ENCODE assay signal across 22 cellular contexts in genomic region chr5:153752890-153753289, GRCh38.
"Had no signal": no experiment of that assay in that cellular context is flagged by ENCODE, and none has a peak within 500 bp of the region (broad histone marks: within the 10 kb centered on the region; RNA-seq: fewer than 3 reads in every experiment).

No MANE protein-coding gene starts in this region.

- H3K27ac ChIP-seq: brain microvascular endothelial cell, heart left ventricle, neutrophil, parathyroid adenoma, tibial nerve, uterus had no signal

- H3K36me3 ChIP-seq: brain microvascular endothelial cell, heart left ventricle, neutrophil, tibial nerve, uterus had no signal

- H3K27me3 ChIP-seq: brain microvascular endothelial cell, heart left ventricle, neutrophil, tibial nerve, uterus had no signal

- H3K4me3 ChIP-seq: heart left ventricle, tibial nerve, uterus had no signal

- H3K9me3 ChIP-seq: neutrophil, uterus had no signal

- ATAC-seq: activated T-cell treated with anti-CD3 and anti-CD28 coated beads, Interleukin-2, amount 50 U/mL, for 72 hours; esophagus mucosa; heart left ventricle; left colon; right cardiac atrium; stimulated activated naive CD8-positive, alpha-beta T cell treated with anti-CD3 and anti-CD28 coated beads, Interleukin-15, amount 100 ng/mL, for 72 hours had no signal

- DNase-seq: activated CD4-positive, alpha-beta memory T cell treated with anti-CD3 and anti-CD28 coated beads, Interleukin-2, amount 10 ng/mL, durations not matched to agents 7 days and 5 days; activated CD4-positive, alpha-beta T cell treated with anti-CD3 and anti-CD28 coated beads, Interleukin-2, amount 10 ng/mL, durations not matched to agents 24 days and 14 days; activated effector memory CD4-positive, alpha-beta T cell treated with Interleukin-2 at 50 U/mL for 16 hours; activated naive CD4-positive, alpha-beta T cell treated with anti-CD3 and anti-CD28 coated beads for 36 hours; activated naive CD8-positive, alpha-beta T cell treated with anti-CD3 and anti-CD28 coated beads, Interleukin-2, amount 10 ng/mL, durations not matched to agents 7 days and 5 days; activated T-cell treated with anti-CD3 and anti-CD28 coated beads, Interleukin-2, amount 50 U/mL, for 72 hours; amygdala; brain microvascular endothelial cell; dermis blood vessel endothelial cell; effector CD8-positive, alpha-beta T cell; heart left ventricle; islet precursor cell; left colon; right cardiac atrium; stimulated activated CD4-positive, alpha-beta T cell treated with anti-CD3 and anti-CD28 coated beads, Interleukin-1b, Interleukin-23, amount 100 ng/mL, for 48 hours; stimulated activated naive CD8-positive, alpha-beta T cell treated with anti-CD3 and anti-CD28 coated beads, Interleukin-15, amount 100 ng/mL, for 72 hours; T-helper 9 cell; uterus had no signal

- H3K4me1 ChIP-seq: heart left ventricle, parathyroid adenoma, uterus had no signal
